Comparison of ENCODE assay signal across 8 cellular contexts in the genomic region with DNA sequence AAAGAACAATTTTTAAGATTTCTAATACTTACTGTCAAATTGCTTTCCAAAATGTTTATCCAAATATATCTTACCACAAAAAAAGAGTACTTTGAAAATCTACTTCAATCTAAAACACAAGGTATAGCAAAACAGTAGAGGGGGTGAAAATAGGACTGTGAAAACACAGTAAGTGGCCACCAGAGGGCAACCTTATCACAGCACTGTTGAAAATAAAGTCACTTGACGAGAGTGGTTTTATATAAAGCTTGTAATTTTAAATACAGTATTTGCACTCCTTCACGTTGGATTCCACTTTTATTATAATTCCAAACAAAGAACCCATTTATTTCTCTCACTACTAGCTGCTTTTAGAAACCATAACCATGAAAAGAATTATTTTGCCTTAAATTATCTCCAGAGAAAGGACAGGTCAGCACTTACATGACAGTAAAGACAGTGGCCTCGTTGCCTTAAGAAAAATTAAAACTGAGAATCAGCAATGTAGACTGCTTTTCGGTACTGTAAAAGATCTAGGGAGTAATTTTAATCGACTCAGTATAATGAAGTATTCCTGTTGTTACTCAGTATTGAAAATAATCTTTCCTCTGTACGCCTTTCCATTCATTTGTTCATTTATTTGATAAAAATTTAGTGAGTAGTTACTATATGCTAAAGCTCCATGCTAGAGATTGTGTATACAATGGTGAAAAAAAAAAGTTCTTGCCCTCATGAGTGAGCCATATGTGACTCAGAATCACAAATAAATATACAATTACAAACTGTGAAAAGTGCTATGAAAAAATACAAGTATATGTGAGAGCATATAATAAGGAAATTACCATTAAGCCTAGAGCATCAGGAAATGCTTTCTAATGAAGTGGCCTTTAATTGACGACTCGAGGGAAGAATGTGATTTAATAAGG. TPM values are rescaled to one million over a fixed set of nuclear protein-coding genes. Genes with fewer than 3 reads are reported as not detected.
A peak's percentile ranks its signal among the peaks of the same experiment; 100 is the strongest.
DNase-seq lines count a peak whose midpoint lies in the region; ATAC-seq and TF ChIP-seq lines count a peak whose summit lies in the region.

No MANE protein-coding gene starts in this region.

- no peak for TF ChIP-seq POLR2A in esophagus squamous epithelium (IDR thresholded peaks at IDR 0.05)

- H3K4me3 Mint-ChIP-seq in nephron = no peak overlapping the region
- H3K4me3 Mint-ChIP-seq in stimulated activated naive CD8-positive, alpha-beta T cell treated with anti-CD3 and anti-CD28 coated beads, Interleukin-15, amount 100 ng/mL, for 72 hours = no peak overlapping the region

- no peak overlapping the region for H3K4me3 ChIP-seq in esophagus squamous epithelium

- TF ChIP-seq CTCF in esophagus squamous epithelium (IDR thresholded peaks at IDR 0.05) (peak; percentile 77 to 90 (median 82)), nephron (IDR thresholded peaks at IDR 0.05; ENCODE audit: unreplicated experiment in 3 of 3) (peak; percentile 83 to 87 (median 87))

- H3K4me1 Mint-ChIP-seq in nephron = peaks cover 4% of the 10 kb centered on the region
- peaks cover 14% of the 10 kb centered on the region for H3K4me1 Mint-ChIP-seq in stimulated activated naive CD8-positive, alpha-beta T cell treated with anti-CD3 and anti-CD28 coated beads, Interleukin-15, amount 100 ng/mL, for 72 hours

- WGBS in esophagus squamous epithelium, 2 donors = 41 to 48% methylated on average over 8 of the region's 8 CpGs

- H3K9me3 ChIP-seq in esophagus squamous epithelium = no peaks in the 10 kb centered on the region

- H3K27ac ChIP-seq in esophagus squamous epithelium = peak overlapping the region in 1 of 4 donors; percentile 38

- H3K27ac Mint-ChIP-seq in nephron = no peak overlapping the region
- H3K27ac Mint-ChIP-seq in stimulated activated naive CD8-positive, alpha-beta T cell treated with anti-CD3 and anti-CD28 coated beads, Interleukin-15, amount 100 ng/mL, for 72 hours = no peak overlapping the region

- peak; percentile 85 for ATAC-seq in stimulated activated naive CD8-positive, alpha-beta T cell treated with anti-CD3 and anti-CD28 coated beads, Interleukin-15, amount 100 ng/mL, for 72 hours

- peaks cover 3% of the 10 kb centered on the region for H3K36me3 Mint-ChIP-seq in nephron (ENCODE audit: low read depth)

- DNase-seq in NCI-H1436 (lab: John Stamatoyannopoulos, UW) (peak; percentile 58), NCI-H1436 treated with DMSO at 0.1 percent for 48 hours (lab: John Stamatoyannopoulos, UW) (no peak), HuH-7.5 (ENCODE audit: low spot score) (peak; percentile 54), OCI-M1 (lab: John Stamatoyannopoulos, UW) (peak; percentile 85), esophagus squamous epithelium (lab: John Stamatoyannopoulos, UW) (no peak)
- DNase-seq in activated T-cell treated with anti-CD3 and anti-CD28 coated beads, Interleukin-2, amount 50 U/mL, for 1 hour = peak; percentile 20
- DNase-seq in stimulated activated naive CD8-positive, alpha-beta T cell treated with anti-CD3 and anti-CD28 coated beads, Interleukin-15, amount 100 ng/mL, for 72 hours = peak; percentile 47 to 51

- H3K27me3 ChIP-seq in esophagus squamous epithelium = no peaks in the 10 kb centered on the region

- intact Hi-C loops in esophagus squamous epithelium (cut with DNase I) = no loop called here

- H3K4me1 ChIP-seq in esophagus squamous epithelium = peaks cover 0 to 26% (median 5%) of the 10 kb centered on the region in 3 donors

- peaks cover under 1% of the 10 kb centered on the region for H3K27me3 Mint-ChIP-seq in nephron (ENCODE audit: low read depth)
- H3K27me3 Mint-ChIP-seq in stimulated activated naive CD8-positive, alpha-beta T cell treated with anti-CD3 and anti-CD28 coated beads, Interleukin-15, amount 100 ng/mL, for 72 hours = no peaks in the 10 kb centered on the region

- peaks cover 0 to 34% (median 0%) of the 10 kb centered on the region in 3 donors for H3K36me3 ChIP-seq in esophagus squamous epithelium

- no peaks in the 10 kb centered on the region for H3K9me3 Mint-ChIP-seq in nephron
- H3K9me3 Mint-ChIP-seq in stimulated activated naive CD8-positive, alpha-beta T cell treated with anti-CD3 and anti-CD28 coated beads, Interleukin-15, amount 100 ng/mL, for 72 hours = no peaks in the 10 kb centered on the region

RNA-seq across cellular contexts. Expression of a gene that starts 40.0 kb away (rescaled TPM):
- 10 to 100 TPM; 23.2 to 41.2 (median 33.8) TPM for total RNA-seq in esophagus squamous epithelium

Comparison
In these comparisons a context has a peak if more than half of its experiments do, and no peak if none do; other contexts are left out.
1. DNase-seq: peak in NCI-H1436 (single experiment), HuH-7.5 (single experiment), OCI-M1 (single experiment), activated T-cell treated with anti-CD3 and anti-CD28 coated beads, Interleukin-2, amount 50 U/mL, for 1 hour (single experiment) and stimulated activated naive CD8-positive, alpha-beta T cell treated with anti-CD3 and anti-CD28 coated beads, Interleukin-15, amount 100 ng/mL, for 72 hours (2 of 2); none in NCI-H1436 treated with DMSO at 0.1 percent for 48 hours (single experiment) and esophagus squamous epithelium (single experiment).